Comparison of ENCODE assay signal across 5 cellular contexts in the genomic region with DNA sequence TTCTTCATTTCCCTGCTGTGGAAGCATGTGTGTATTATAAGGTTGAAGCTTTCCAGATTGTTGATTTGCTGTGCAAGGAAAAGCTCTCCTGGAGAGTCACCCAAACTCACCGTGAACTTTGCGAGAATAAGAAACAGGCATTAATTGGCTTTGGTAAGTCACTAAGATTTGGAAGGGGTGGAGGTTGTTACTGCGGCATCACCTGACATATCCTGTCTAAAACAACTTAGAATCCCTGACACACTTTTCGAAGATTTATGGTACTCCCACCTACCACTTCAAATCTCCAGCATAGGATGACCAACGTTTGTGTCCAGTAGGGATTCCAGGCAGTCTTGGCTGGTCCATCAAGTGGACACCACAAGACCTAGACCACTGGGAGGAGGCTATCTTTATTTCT.
"Had no signal": no experiment of that assay in that cellular context is flagged by ENCODE, and none has a peak within 500 bp of the region (broad histone marks: within the 10 kb centered on the region; RNA-seq: fewer than 3 reads in every experiment).

No MANE protein-coding gene starts in this region.

- H3K4me3 ChIP-seq: GM23248, HAP-1 had no signal

- DNase-seq: GM23248, GOT3, H7 had no signal

- H3K27ac ChIP-seq: GM23248 had no signal

- H2AFZ ChIP-seq: GM23248 had no signal

- H3K4me1 ChIP-seq: HAP-1 had no signal

- H3K9ac ChIP-seq: GM23248 had no signal

- H3K36me3 ChIP-seq: HAP-1 had no signal

- FAIRE-seq: HTR-8/SVneo had no signal

- H3K9me3 ChIP-seq: HAP-1 had no signal
